In genomic region chr2:78115291-78115690, GRCh38 we compare ENCODE assay signal across 1 cellular context.
TF ChIP-seq lines count a peak whose summit lies in the region.

No MANE protein-coding gene starts in this region.

TF ChIP-seq in A549, 52 proteins besides CTCF, POLR2A, EP300 and RAD21 (continued from another document):
- TF ChIP-seq HOXA7 (CRISPR knock-in tag; IDR thresholded peaks at IDR 0.05) (no peak), ELK1 (IDR thresholded peaks at IDR 0.05; ENCODE audit: low read depth, low read length) (no peak), NFE2L2 (conservative IDR thresholded peaks at IDR 0.05; ENCODE audit: low read length) (no peak), EHMT2 (IDR thresholded peaks at IDR 0.05; ENCODE audit: low read depth) (no peak), KDM5A (IDR thresholded peaks at IDR 0.05) (no peak), GATA3 (IDR thresholded peaks at IDR 0.05; ENCODE audit: borderline replicate concordance) (no peak), ESRRA (IDR thresholded peaks at IDR 0.05; ENCODE audit: borderline replicate concordance, low read length) (no peak), ZFP36 (IDR thresholded peaks at IDR 0.05; ENCODE audit: borderline replicate concordance, partially characterized antibody) (no peak), HOXB13 (CRISPR knock-in tag; IDR thresholded peaks at IDR 0.05; ENCODE audit: low read depth) (no peak)
TF ChIP-seq in A549: peak in this region for 0.
